1 cellular context compared by ENCODE assay signal in the genomic region with DNA sequence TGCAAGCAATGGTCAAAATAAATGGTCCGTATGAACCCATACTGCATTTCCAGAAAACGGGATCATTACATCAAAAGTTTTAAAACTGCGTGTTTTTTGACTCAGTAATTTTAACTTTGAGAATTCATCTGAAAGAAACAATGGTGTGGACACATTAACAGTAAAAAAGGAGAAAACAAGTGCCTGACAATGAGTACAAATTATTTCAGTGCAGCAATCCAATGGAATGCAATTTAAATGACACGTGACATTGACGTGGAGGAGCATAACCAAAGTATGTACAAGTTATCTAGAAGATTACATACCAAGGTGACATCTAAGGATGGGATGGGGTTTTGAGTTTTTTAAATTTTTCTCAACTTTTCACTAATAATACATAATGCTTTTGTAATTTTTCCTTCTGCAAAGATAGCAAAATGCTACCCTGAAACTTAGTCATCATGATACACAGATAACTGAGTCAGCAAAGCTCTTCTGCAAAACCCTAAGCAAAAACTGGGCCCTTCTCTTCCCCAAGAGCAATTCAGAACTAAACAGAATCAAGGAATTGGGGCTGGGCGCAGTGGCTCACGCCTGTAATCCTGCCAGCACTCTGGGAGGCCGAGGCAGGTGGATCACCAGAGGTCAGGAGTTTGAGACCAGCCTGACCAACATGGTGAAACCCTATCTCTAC.
A peak's percentile ranks its signal among the peaks of the same experiment; 100 is the strongest.
TF ChIP-seq lines count a peak whose summit lies in the region.

No MANE protein-coding gene starts in this region.

TF ChIP-seq in HepG2, 621 proteins besides CTCF, POLR2A, EP300 and RAD21 (continued from another document):
- no peak for TF ChIP-seq RFX5 (IDR thresholded peaks at IDR 0.05; ENCODE audit: low read depth, low read length)
- no peak for TF ChIP-seq ZFP36L1 (CRISPR knock-in tag; IDR thresholded peaks at IDR 0.05)
- no peak for TF ChIP-seq ZMYM3 (CRISPR knock-in tag; IDR thresholded peaks at IDR 0.05)
- TF ChIP-seq IRF2 (CRISPR knock-in tag; IDR thresholded peaks at IDR 0.05), result no peak
- TF ChIP-seq KAT8 (CRISPR knock-in tag; IDR thresholded peaks at IDR 0.05), result 0 out of 2 replicates have a peak, but pooled peaks have one; percentile 29
- TF ChIP-seq ZNF614 (CRISPR knock-in tag; IDR thresholded peaks at IDR 0.05; ENCODE audit: borderline replicate concordance), result no peak
- TF ChIP-seq, protein P1, sequence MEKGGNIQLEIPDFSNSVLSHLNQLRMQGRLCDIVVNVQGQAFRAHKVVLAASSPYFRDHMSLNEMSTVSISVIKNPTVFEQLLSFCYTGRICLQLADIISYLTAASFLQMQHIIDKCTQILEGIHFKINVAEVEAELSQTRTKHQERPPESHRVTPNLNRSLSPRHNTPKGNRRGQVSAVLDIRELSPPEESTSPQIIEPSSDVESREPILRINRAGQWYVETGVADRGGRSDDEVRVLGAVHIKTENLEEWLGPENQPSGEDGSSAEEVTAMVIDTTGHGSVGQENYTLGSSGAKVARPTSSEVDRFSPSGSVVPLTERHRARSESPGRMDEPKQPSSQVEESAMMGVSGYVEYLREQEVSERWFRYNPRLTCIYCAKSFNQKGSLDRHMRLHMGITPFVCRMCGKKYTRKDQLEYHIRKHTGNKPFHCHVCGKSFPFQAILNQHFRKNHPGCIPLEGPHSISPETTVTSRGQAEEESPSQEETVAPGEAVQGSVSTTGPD (CRISPR knock-in tag; IDR thresholded peaks at IDR 0.05), result no peak
- no peak for TF ChIP-seq ZBTB3 (CRISPR knock-in tag; IDR thresholded peaks at IDR 0.05; ENCODE audit: borderline replicate concordance, low read depth)
- no peak for TF ChIP-seq KMT2A (CRISPR knock-in tag; IDR thresholded peaks at IDR 0.05)
- no peak for TF ChIP-seq ZBTB20 (CRISPR knock-in tag; IDR thresholded peaks at IDR 0.05; ENCODE audit: borderline replicate concordance, low read depth)
- no peak for TF ChIP-seq ZFP36L2 (CRISPR knock-in tag; IDR thresholded peaks at IDR 0.05)
- TF ChIP-seq POLR2AphosphoS5 (IDR thresholded peaks at IDR 0.05; ENCODE audit: low read depth, low read length), result 0 out of 2 replicates have a peak, but pooled peaks have one; percentile 41
- TF ChIP-seq, protein P2, sequence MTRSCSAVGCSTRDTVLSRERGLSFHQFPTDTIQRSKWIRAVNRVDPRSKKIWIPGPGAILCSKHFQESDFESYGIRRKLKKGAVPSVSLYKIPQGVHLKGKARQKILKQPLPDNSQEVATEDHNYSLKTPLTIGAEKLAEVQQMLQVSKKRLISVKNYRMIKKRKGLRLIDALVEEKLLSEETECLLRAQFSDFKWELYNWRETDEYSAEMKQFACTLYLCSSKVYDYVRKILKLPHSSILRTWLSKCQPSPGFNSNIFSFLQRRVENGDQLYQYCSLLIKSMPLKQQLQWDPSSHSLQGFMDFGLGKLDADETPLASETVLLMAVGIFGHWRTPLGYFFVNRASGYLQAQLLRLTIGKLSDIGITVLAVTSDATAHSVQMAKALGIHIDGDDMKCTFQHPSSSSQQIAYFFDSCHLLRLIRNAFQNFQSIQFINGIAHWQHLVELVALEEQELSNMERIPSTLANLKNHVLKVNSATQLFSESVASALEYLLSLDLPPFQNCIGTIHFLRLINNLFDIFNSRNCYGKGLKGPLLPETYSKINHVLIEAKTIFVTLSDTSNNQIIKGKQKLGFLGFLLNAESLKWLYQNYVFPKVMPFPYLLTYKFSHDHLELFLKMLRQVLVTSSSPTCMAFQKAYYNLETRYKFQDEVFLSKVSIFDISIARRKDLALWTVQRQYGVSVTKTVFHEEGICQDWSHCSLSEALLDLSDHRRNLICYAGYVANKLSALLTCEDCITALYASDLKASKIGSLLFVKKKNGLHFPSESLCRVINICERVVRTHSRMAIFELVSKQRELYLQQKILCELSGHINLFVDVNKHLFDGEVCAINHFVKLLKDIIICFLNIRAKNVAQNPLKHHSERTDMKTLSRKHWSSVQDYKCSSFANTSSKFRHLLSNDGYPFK (CRISPR knock-in tag; IDR thresholded peaks at IDR 0.05; ENCODE audit: borderline replicate concordance), result no peak
- no peak for TF ChIP-seq SRY (CRISPR knock-in tag; IDR thresholded peaks at IDR 0.05)
- no peak for TF ChIP-seq ZNF292 (CRISPR knock-in tag; IDR thresholded peaks at IDR 0.05; ENCODE audit: borderline replicate concordance, low read depth)
- TF ChIP-seq POLR2AphosphoS2 (IDR thresholded peaks at IDR 0.05; ENCODE audit: low read depth, low read length), result peak; percentile 91
- TF ChIP-seq ZNF543 (CRISPR knock-in tag; IDR thresholded peaks at IDR 0.05), result no peak
- no peak for TF ChIP-seq ZNF10 (CRISPR knock-in tag; IDR thresholded peaks at IDR 0.05; ENCODE audit: borderline replicate concordance, low read depth)
- peak; percentile 32; the same call in 1 of the 2 replicates for TF ChIP-seq ZNF607 (CRISPR knock-in tag; IDR thresholded peaks at IDR 0.05; ENCODE audit: borderline replicate concordance)
- TF ChIP-seq, protein P3, sequence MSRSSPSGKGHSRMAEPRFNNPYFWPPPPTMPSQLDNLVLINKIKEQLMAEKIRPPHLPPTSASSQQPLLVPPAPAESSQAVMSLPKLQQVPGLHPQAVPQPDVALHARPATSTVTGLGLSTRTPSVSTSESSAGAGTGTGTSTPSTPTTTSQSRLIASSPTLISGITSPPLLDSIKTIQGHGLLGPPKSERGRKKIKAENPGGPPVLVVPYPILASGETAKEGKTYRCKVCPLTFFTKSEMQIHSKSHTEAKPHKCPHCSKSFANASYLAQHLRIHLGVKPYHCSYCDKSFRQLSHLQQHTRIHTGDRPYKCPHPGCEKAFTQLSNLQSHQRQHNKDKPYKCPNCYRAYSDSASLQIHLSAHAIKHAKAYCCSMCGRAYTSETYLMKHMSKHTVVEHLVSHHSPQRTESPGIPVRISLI (CRISPR knock-in tag; IDR thresholded peaks at IDR 0.05; ENCODE audit: borderline replicate concordance), result no peak
- TF ChIP-seq ZBTB38 (CRISPR knock-in tag; IDR thresholded peaks at IDR 0.05), result no peak
- TF ChIP-seq ELF4 (CRISPR knock-in tag; IDR thresholded peaks at IDR 0.05; ENCODE audit: borderline replicate concordance), result no peak
- TF ChIP-seq ZC3H13 (CRISPR knock-in tag; IDR thresholded peaks at IDR 0.05), result no peak
- no peak for TF ChIP-seq CBX1 (IDR thresholded peaks at IDR 0.05; ENCODE audit: low read depth)
- no peak for TF ChIP-seq ZFP1 (CRISPR knock-in tag; IDR thresholded peaks at IDR 0.05)
- TF ChIP-seq ZNF234 (CRISPR knock-in tag; conservative IDR thresholded peaks at IDR 0.05), result no peak
- TF ChIP-seq ATF7-NPFF (CRISPR knock-in tag; IDR thresholded peaks at IDR 0.05; ENCODE audit: low read depth), result no peak
- TF ChIP-seq RCOR2 (CRISPR knock-in tag; IDR thresholded peaks at IDR 0.05), result no peak
- peak; percentile 59; the same call in 1 of the 2 replicates for TF ChIP-seq PAF1 (CRISPR knock-in tag; IDR thresholded peaks at IDR 0.05)
- no peak for TF ChIP-seq HNF4G (IDR thresholded peaks at IDR 0.05; ENCODE audit: borderline replicate concordance, low read depth, low read length)
- TF ChIP-seq HNF4G (CRISPR knock-in tag; IDR thresholded peaks at IDR 0.05; ENCODE audit: borderline replicate concordance, low read depth), result no peak
- no peak for TF ChIP-seq ZFP37 (CRISPR knock-in tag; IDR thresholded peaks at IDR 0.05; ENCODE audit: borderline replicate concordance)
- no peak for TF ChIP-seq SMARCE1 (IDR thresholded peaks at IDR 0.05; ENCODE audit: borderline replicate concordance)
- TF ChIP-seq ZNF670 (CRISPR knock-in tag; IDR thresholded peaks at IDR 0.05; ENCODE audit: borderline replicate concordance), result no peak
- TF ChIP-seq FOXM1 (CRISPR knock-in tag; IDR thresholded peaks at IDR 0.05), result no peak
- no peak for TF ChIP-seq TCF7L2 (IDR thresholded peaks at IDR 0.05; ENCODE audit: low read depth, low read length)
- TF ChIP-seq SCMH1 (CRISPR knock-in tag; IDR thresholded peaks at IDR 0.05; ENCODE audit: borderline replicate concordance), result no peak
- TF ChIP-seq, protein P4, sequence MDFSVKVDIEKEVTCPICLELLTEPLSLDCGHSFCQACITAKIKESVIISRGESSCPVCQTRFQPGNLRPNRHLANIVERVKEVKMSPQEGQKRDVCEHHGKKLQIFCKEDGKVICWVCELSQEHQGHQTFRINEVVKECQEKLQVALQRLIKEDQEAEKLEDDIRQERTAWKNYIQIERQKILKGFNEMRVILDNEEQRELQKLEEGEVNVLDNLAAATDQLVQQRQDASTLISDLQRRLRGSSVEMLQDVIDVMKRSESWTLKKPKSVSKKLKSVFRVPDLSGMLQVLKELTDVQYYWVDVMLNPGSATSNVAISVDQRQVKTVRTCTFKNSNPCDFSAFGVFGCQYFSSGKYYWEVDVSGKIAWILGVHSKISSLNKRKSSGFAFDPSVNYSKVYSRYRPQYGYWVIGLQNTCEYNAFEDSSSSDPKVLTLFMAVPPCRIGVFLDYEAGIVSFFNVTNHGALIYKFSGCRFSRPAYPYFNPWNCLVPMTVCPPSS (IDR thresholded peaks at IDR 0.05), result no peak
- no peak for TF ChIP-seq MEIS2 (CRISPR knock-in tag; IDR thresholded peaks at IDR 0.05)
- TF ChIP-seq ZEB1 (IDR thresholded peaks at IDR 0.05; ENCODE audit: insufficient replicate concordance, low read depth), result no peak
- no peak for TF ChIP-seq CBX2 (IDR thresholded peaks at IDR 0.05; ENCODE audit: low read depth, low read length)
- TF ChIP-seq CBX2 (CRISPR knock-in tag; IDR thresholded peaks at IDR 0.05; ENCODE audit: low read depth), result no peak
- TF ChIP-seq ZNF780A (CRISPR knock-in tag; IDR thresholded peaks at IDR 0.05), result no peak
- no peak for TF ChIP-seq CBX5 (CRISPR knock-in tag; IDR thresholded peaks at IDR 0.05; ENCODE audit: borderline replicate concordance)
- TF ChIP-seq, protein P5, sequence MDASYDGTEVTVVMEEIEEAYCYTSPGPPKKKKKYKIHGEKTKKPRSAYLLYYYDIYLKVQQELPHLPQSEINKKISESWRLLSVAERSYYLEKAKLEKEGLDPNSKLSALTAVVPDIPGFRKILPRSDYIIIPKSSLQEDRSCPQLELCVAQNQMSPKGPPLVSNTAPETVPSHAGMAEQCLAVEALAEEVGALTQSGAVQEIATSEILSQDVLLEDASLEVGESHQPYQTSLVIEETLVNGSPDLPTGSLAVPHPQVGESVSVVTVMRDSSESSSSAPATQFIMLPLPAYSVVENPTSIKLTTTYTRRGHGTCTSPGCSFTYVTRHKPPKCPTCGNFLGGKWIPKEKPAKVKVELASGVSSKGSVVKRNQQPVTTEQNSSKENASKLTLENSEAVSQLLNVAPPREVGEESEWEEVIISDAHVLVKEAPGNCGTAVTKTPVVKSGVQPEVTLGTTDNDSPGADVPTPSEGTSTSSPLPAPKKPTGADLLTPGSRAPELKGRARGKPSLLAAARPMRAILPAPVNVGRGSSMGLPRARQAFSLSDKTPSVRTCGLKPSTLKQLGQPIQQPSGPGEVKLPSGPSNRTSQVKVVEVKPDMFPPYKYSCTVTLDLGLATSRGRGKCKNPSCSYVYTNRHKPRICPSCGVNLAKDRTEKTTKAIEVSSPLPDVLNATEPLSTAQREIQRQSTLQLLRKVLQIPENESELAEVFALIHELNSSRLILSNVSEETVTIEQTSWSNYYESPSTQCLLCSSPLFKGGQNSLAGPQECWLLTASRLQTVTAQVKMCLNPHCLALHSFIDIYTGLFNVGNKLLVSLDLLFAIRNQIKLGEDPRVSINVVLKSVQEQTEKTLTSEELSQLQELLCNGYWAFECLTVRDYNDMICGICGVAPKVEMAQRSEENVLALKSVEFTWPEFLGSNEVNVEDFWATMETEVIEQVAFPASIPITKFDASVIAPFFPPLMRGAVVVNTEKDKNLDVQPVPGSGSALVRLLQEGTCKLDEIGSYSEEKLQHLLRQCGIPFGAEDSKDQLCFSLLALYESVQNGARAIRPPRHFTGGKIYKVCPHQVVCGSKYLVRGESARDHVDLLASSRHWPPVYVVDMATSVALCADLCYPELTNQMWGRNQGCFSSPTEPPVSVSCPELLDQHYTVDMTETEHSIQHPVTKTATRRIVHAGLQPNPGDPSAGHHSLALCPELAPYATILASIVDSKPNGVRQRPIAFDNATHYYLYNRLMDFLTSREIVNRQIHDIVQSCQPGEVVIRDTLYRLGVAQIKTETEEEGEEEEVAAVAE (CRISPR knock-in tag; IDR thresholded peaks at IDR 0.05; ENCODE audit: borderline replicate concordance), result no peak
- TF ChIP-seq AGO2 (optimal IDR thresholded peaks at IDR 0.05; ENCODE audit: low read depth, low read length), result peak; percentile 54
- no peak for TF ChIP-seq RXRA (CRISPR knock-in tag; IDR thresholded peaks at IDR 0.05)
- peak; percentile 73 for TF ChIP-seq MAFF (IDR thresholded peaks at IDR 0.05; ENCODE audit: low read depth, low read length)
- no peak for TF ChIP-seq RFXANK (CRISPR knock-in tag; IDR thresholded peaks at IDR 0.05)
- no peak for TF ChIP-seq MAF1 (CRISPR knock-in tag; IDR thresholded peaks at IDR 0.05; ENCODE audit: borderline replicate concordance)
- TF ChIP-seq ZFP82 (CRISPR knock-in tag; IDR thresholded peaks at IDR 0.05; ENCODE audit: borderline replicate concordance), result no peak
- TF ChIP-seq MEIS1 (CRISPR knock-in tag; IDR thresholded peaks at IDR 0.05; ENCODE audit: borderline replicate concordance), result no peak
- no peak for TF ChIP-seq ZNF777 (CRISPR knock-in tag; IDR thresholded peaks at IDR 0.05)
- no peak for TF ChIP-seq ZNF766 (CRISPR knock-in tag; IDR thresholded peaks at IDR 0.05; ENCODE audit: borderline replicate concordance)
- TF ChIP-seq POLR2G (IDR thresholded peaks at IDR 0.05; ENCODE audit: low read depth, low read length), result peak; percentile 56; the same call in 1 of the 2 replicates
- TF ChIP-seq SRF (IDR thresholded peaks at IDR 0.05; ENCODE audit: low read depth, low read length), result no peak
- no peak for TF ChIP-seq TP53 (CRISPR knock-in tag; conservative IDR thresholded peaks at IDR 0.05)
